In genomic region chr2:3154694-3155093, GRCh38 we compare ENCODE assay signal across 30 cellular contexts.
DNase-seq lines count a peak whose midpoint lies in the region; ATAC-seq, FAIRE-seq and TF ChIP-seq lines count a peak whose summit lies in the region.
"Had no signal": no experiment of that assay in that cellular context is flagged by ENCODE, and none has a peak within 500 bp of the region (broad histone marks: within the 10 kb centered on the region; RNA-seq: fewer than 3 reads in every experiment).

No MANE protein-coding gene starts in this region.

- H3K4me1 ChIP-seq in OCI-LY1 (ENCODE audit: insufficient read depth, low read length, severe bottlenecking) (peaks cover 44% of the 10 kb centered on the region), psoas muscle (no peaks in the 10 kb centered on the region)
- H3K4me1 ChIP-seq: lower lobe of right lung, thyroid gland, vagina had no signal

- H3F3A ChIP-seq in OCI-LY1 (ENCODE audit: insufficient read depth, low read length), result 0 out of 2 replicates have a peak, but pooled peaks cover 4% of the 10 kb centered on the region

- TF ChIP-seq CTCF in OCI-LY1 (IDR thresholded peaks at IDR 0.05; ENCODE audit: low read length), result no peak
- no peak for TF ChIP-seq CTCF in psoas muscle (IDR thresholded peaks at IDR 0.05)

- in situ Hi-C loops in Caki2 (cut with HindIII; ENCODE audit: low pct_unique_long_range_greater_than_20kb, low sequenced_read_pairs), result no loop called here

- H2AFZ ChIP-seq in OCI-LY1 (ENCODE audit: low read length), result no peak overlapping the region

- H3K4me3 ChIP-seq in OCI-LY1 (ENCODE audit: low read depth, low read length, poor library complexity, severe bottlenecking) (peak overlapping the region; percentile 1), psoas muscle (no peak overlapping the region)
- H3K4me3 ChIP-seq: A549, lower lobe of right lung, smooth muscle cell, thyroid gland, vagina had no signal

- FAIRE-seq in GM12892 (lab: Jason Lieb, UNC), result no peak
- FAIRE-seq: A549, HepG2 had no signal

- no peaks in the 10 kb centered on the region for H4K20me1 ChIP-seq in OCI-LY1 (ENCODE audit: insufficient read depth, low read length)

- H3K9me2 ChIP-seq in OCI-LY1 (ENCODE audit: low read depth, low read length), result no peaks in the 10 kb centered on the region

- H3K27me3 ChIP-seq in OCI-LY1 (ENCODE audit: insufficient read depth, low read length), result no peaks in the 10 kb centered on the region
- no peaks in the 10 kb centered on the region for H3K27me3 ChIP-seq in psoas muscle (ENCODE audit: insufficient read depth in 3 of 3, low read length in 2 of 3)
- H3K27me3 ChIP-seq: thyroid gland, vagina had no signal

- peak overlapping the region; percentile 29; the same call in 1 of the 2 replicates for H3K4me2 ChIP-seq in OCI-LY1 (ENCODE audit: low read length)
- H3K4me2 ChIP-seq: A549, smooth muscle cell had no signal

- 75 to 80% (median 76%) methylated on average over 9 of the region's 9 CpGs for WGBS in psoas muscle, 3 donors

- intact Hi-C loops in psoas muscle (cut with DNase I), result no loop called here

- H3K9ac ChIP-seq in OCI-LY1 (ENCODE audit: low read length), result no peak overlapping the region; the same call in 1 of the 2 replicates

- ATAC-seq in GM21576 (IDR thresholded peaks at IDR 0.05; ENCODE audit: unreplicated experiment), result peak; percentile 45
- ATAC-seq in psoas muscle, result no peak
- no peak for ATAC-seq in GM19455 (IDR thresholded peaks at IDR 0.05; ENCODE audit: unreplicated experiment)
- no peak for ATAC-seq in GM18870 (IDR thresholded peaks at IDR 0.05; ENCODE audit: unreplicated experiment)
- ATAC-seq: HepG2; lower lobe of right lung; stimulated activated naive CD8-positive, alpha-beta T cell treated with anti-CD3 and anti-CD28 coated beads, Interleukin-15, amount 100 ng/mL, for 72 hours had no signal

- TF ChIP-seq POLR2A in GM12892 (IDR thresholded peaks at IDR 0.05; ENCODE audit: low read depth, low read length), result no peak

- H3K9me3 ChIP-seq in OCI-LY1 (ENCODE audit: low read length), result no peaks in the 10 kb centered on the region
- H3K9me3 ChIP-seq in psoas muscle, result no peaks in the 10 kb centered on the region
- H3K9me3 ChIP-seq: A549, lower lobe of right lung, thyroid gland, vagina had no signal

- DNase-seq in Caki2 (ENCODE audit: low read depth) (peak; percentile 28), kidney tubule cell (ENCODE audit: low spot score) (peak; percentile 13), psoas muscle (no peak), GM12892 (ENCODE audit: insufficient read length) (no peak)
- DNase-seq: activated CD4-positive, alpha-beta T cell treated with anti-CD3 and anti-CD28 coated beads, Interleukin-2, amount 50 U/mL, for 48 hours; activated CD8-positive, alpha-beta memory T cell treated with anti-CD3 and anti-CD28 coated beads, Interleukin-2, amount 50 U/mL, for 4 hours; activated naive CD4-positive, alpha-beta T cell treated with anti-CD3 and anti-CD28 coated beads, Interleukin-2, amount 50 U/mL, for 16 hours; amniotic stem cell; COR-L47; DND-41; effector CD4-positive, alpha-beta T cell; head of caudate nucleus; lower lobe of right lung; NCI-H1092; NCI-H1694 treated with DMSO at 0.1 percent for 48 hours; NCI-H510A treated with DMSO at 0.1 percent for 48 hours; stimulated activated CD4-positive, alpha-beta T cell treated with anti-CD3 and anti-CD28 coated beads, Interleukin-1b, Interleukin-23, amount 100 ng/mL, for 48 hours; stimulated activated CD8-positive, alpha-beta memory T cell treated with anti-CD3 and anti-CD28 coated beads, Interleukin-4, amount 100 ng/mL, for 48 hours; stimulated activated naive CD8-positive, alpha-beta T cell treated with anti-CD3 and anti-CD28 coated beads, Interleukin-15, amount 100 ng/mL, for 72 hours; SW 1271; thyroid gland had no signal

- H3K36me3 ChIP-seq in OCI-LY1 (ENCODE audit: insufficient read depth, low read length) (no peaks in the 10 kb centered on the region), psoas muscle (ENCODE audit: insufficient read depth in 1 of 2, low read depth in 1 of 2) (no peaks in the 10 kb centered on the region)
- H3K36me3 ChIP-seq: lower lobe of right lung, thyroid gland, vagina had no signal

- H3K27ac ChIP-seq in OCI-LY1 (ENCODE audit: low read depth, low read length, poor library complexity, severe bottlenecking), result peak overlapping the region; percentile 75
- H3K27ac ChIP-seq in psoas muscle, result no peak overlapping the region
- H3K27ac ChIP-seq: A549, epithelial cell of prostate, lower lobe of right lung, thyroid gland, vagina had no signal

- H3K79me2 ChIP-seq in OCI-LY1 (ENCODE audit: insufficient read depth, low read length), result no peaks in the 10 kb centered on the region

Comparison
In these comparisons a context has a peak if more than half of its experiments do, and no peak if none do; other contexts are left out.
1. DNase-seq: peak in Caki2 (single experiment) and kidney tubule cell (single experiment); none in psoas muscle (0 of 2) and GM12892 (single experiment).